ENCODE assay signal across 8 cellular contexts in genomic region chr9:121075251-121076036, GRCh38. TPM values are rescaled to one million over a fixed set of nuclear protein-coding genes. Genes with fewer than 3 reads are reported as not detected.
DNase-seq lines count a peak whose midpoint lies in the region; ATAC-seq and TF ChIP-seq lines count a peak whose summit lies in the region.

No MANE protein-coding gene starts in this region.

- H3K9ac ChIP-seq in trophoblast cell (ENCODE audit: low read length) = no peak overlapping the region

- H3K27ac Mint-ChIP-seq in CD8-positive, alpha-beta T cell = peak overlapping the region; percentile 95
- peak overlapping the region; percentile 93 for H3K27ac Mint-ChIP-seq in T-helper 2 cell treated with Interferon-gamma antibody and Interleukin-4, amounts not matched to agents 5 μg/mL and 100 μg/mL, for 36 hours

- H2AK5ac ChIP-seq in trophoblast cell (ENCODE audit: low read length) = no peak overlapping the region

- H3K36me3 ChIP-seq in CD8-positive, alpha-beta T cell (ENCODE audit: insufficient read depth, low read length) = no peaks in the 10 kb centered on the region
- H3K36me3 ChIP-seq in esophagus squamous epithelium = peaks cover 0 to under 1% (median 0%) of the 10 kb centered on the region in 3 donors
- H3K36me3 ChIP-seq in trophoblast cell (ENCODE audit: control insufficient read depth in 1 of 2, insufficient read depth in 2 of 2, low read length in 2 of 2) = no peaks in the 10 kb centered on the region

- peak overlapping the region; percentile 67 for H4K8ac ChIP-seq in trophoblast cell (ENCODE audit: low read depth, low read length)

- peaks cover 43% of the 10 kb centered on the region for H3K4me1 Mint-ChIP-seq in CD8-positive, alpha-beta T cell (ENCODE audit: low read depth)
- H3K4me1 Mint-ChIP-seq in T-helper 2 cell treated with Interferon-gamma antibody and Interleukin-4, amounts not matched to agents 5 μg/mL and 100 μg/mL, for 36 hours (ENCODE audit: low read depth) = peaks cover 41% of the 10 kb centered on the region

- H2BK12ac ChIP-seq in trophoblast cell (ENCODE audit: low read length) = no peak overlapping the region

- peaks cover 11% of the 10 kb centered on the region for H3K36me3 Mint-ChIP-seq in CD8-positive, alpha-beta T cell
- H3K36me3 Mint-ChIP-seq in T-helper 2 cell treated with Interferon-gamma antibody and Interleukin-4, amounts not matched to agents 5 μg/mL and 100 μg/mL, for 36 hours (ENCODE audit: low read depth) = peaks cover 12% of the 10 kb centered on the region

- no peak overlapping the region for H2BK120ac ChIP-seq in trophoblast cell (ENCODE audit: insufficient read depth, low read length, poor library complexity)

- POLR2A ChIA-PET in CD8-positive, alpha-beta T cell (lab: Charles Lee) = interaction anchor here (0.7 to 1.0 kb wide), 3 partner anchors 16 to 57 kb away, joined by 3 to 5 read pairs (median 3); no protein-coding TSS in a partner anchor

- no peaks in the 10 kb centered on the region for H3K27me3 Mint-ChIP-seq in CD8-positive, alpha-beta T cell (ENCODE audit: low read depth)
- H3K27me3 Mint-ChIP-seq in T-helper 2 cell treated with Interferon-gamma antibody and Interleukin-4, amounts not matched to agents 5 μg/mL and 100 μg/mL, for 36 hours (ENCODE audit: low read depth) = no peaks in the 10 kb centered on the region

- H4K12ac ChIP-seq in trophoblast cell (ENCODE audit: low read depth, low read length) = peak overlapping the region; percentile 8

- peak overlapping the region; percentile 80 for H3K4me3 ChIP-seq in CD8-positive, alpha-beta T cell (ENCODE audit: low read depth, low read length)
- H3K4me3 ChIP-seq in esophagus squamous epithelium (peak overlapping the region; percentile 62 to 87 (median 74)), trophoblast cell (ENCODE audit: low read depth, low read length) (peak overlapping the region; percentile 87)

- peaks cover 4% of the 10 kb centered on the region for H3K79me1 ChIP-seq in trophoblast cell (ENCODE audit: low read length)

- ATAC-seq in CD8-positive, alpha-beta T cell = peak; percentile 24
- peak; percentile 8 for ATAC-seq in GM19023 (IDR thresholded peaks at IDR 0.05; ENCODE audit: unreplicated experiment)
- peak; percentile 6 for ATAC-seq in HG03457 (IDR thresholded peaks at IDR 0.05; ENCODE audit: unreplicated experiment)
- ATAC-seq in HG03378 (IDR thresholded peaks at IDR 0.05; ENCODE audit: unreplicated experiment) = no peak

- intact Hi-C loops in CD8-positive, alpha-beta T cell (cut with DNase I, micrococcal nuclease) = loop anchor here (1.0 to 5.0 kb wide), 8 partner anchors 45 to 458 kb away; partner anchors contain the start of genes FBXW2 (in 1 of the 2) and PSMD5 (in 1 of the 2)
- intact Hi-C loops in esophagus squamous epithelium (cut with DNase I) = no loop called here

- H3K4me2 ChIP-seq in trophoblast cell (ENCODE audit: low read length) = peak overlapping the region; percentile 94

- peak overlapping the region; percentile 80 for H3K27ac ChIP-seq in CD8-positive, alpha-beta T cell (ENCODE audit: low read depth, low read length)
- H3K27ac ChIP-seq in esophagus squamous epithelium = peak overlapping the region; percentile 81 to 95 (median 90)
- no peak overlapping the region for H3K27ac ChIP-seq in trophoblast cell (ENCODE audit: low read depth, low read length)

- no peak overlapping the region for H3K23ac ChIP-seq in trophoblast cell (ENCODE audit: low read length)

- H3K4ac ChIP-seq in trophoblast cell (ENCODE audit: low read depth, low read length) = no peak overlapping the region

- no peaks in the 10 kb centered on the region for H3K27me3 ChIP-seq in CD8-positive, alpha-beta T cell (ENCODE audit: insufficient read depth, low read length)
- H3K27me3 ChIP-seq in esophagus squamous epithelium (no peaks in the 10 kb centered on the region), trophoblast cell (ENCODE audit: insufficient read depth, low read length) (peaks cover 4% of the 10 kb centered on the region)

- TF ChIP-seq CTCF in CD8-positive, alpha-beta T cell (IDR thresholded peaks at IDR 0.05) = peak; percentile 29
- TF ChIP-seq CTCF in esophagus squamous epithelium (IDR thresholded peaks at IDR 0.05) = peak in 1 of 6 experiments; percentile 4

- H3K14ac ChIP-seq in trophoblast cell (ENCODE audit: low read length) = no peak overlapping the region

- TF ChIP-seq POLR2A in esophagus squamous epithelium (IDR thresholded peaks at IDR 0.05) = no peak

- peak overlapping the region; percentile 68 for H2AFZ ChIP-seq in trophoblast cell (ENCODE audit: insufficient read depth, low read length, poor library complexity)

- peak in 5 of 7 experiments; percentile 3 to 29 (median 12) for DNase-seq in CD8-positive, alpha-beta T cell
- DNase-seq in T-helper 2 cell treated with Interferon-gamma antibody and Interleukin-4, amounts not matched to agents 5 μg/mL and 100 μg/mL, for 36 hours (ENCODE audit: low spot score) = no peak
- DNase-seq in esophagus squamous epithelium (lab: John Stamatoyannopoulos, UW) = no peak
- peak in 1 of 2 donors; percentile 17 for DNase-seq in trophoblast cell
- DNase-seq in NCI-H1417 (lab: John Stamatoyannopoulos, UW) = no peak

- 4% methylated on average over 19 of the region's 19 CpGs for WGBS in esophagus squamous epithelium, 2 donors
- no CpG with 5 or more reads among the region's 19 CpGs for WGBS in trophoblast cell (ENCODE audit: extremely low coverage, insufficient coverage, insufficient read length)

- H3K4me1 ChIP-seq in CD8-positive, alpha-beta T cell (ENCODE audit: insufficient read depth, low read length) = peaks cover 19% of the 10 kb centered on the region
- H3K4me1 ChIP-seq in esophagus squamous epithelium (peaks cover 12 to 47% (median 21%) of the 10 kb centered on the region in 3 donors), trophoblast cell (ENCODE audit: control insufficient read depth in 1 of 2, insufficient read depth in 2 of 2, low read length in 2 of 2) (peaks cover 6 to 7% of the 10 kb centered on the region in 2 experiments)

- peak overlapping the region; percentile 98 for H3K4me3 Mint-ChIP-seq in CD8-positive, alpha-beta T cell
- H3K4me3 Mint-ChIP-seq in T-helper 2 cell treated with Interferon-gamma antibody and Interleukin-4, amounts not matched to agents 5 μg/mL and 100 μg/mL, for 36 hours = peak overlapping the region; percentile 100

- H3K18ac ChIP-seq in trophoblast cell (ENCODE audit: low read length) = no peak overlapping the region

- peaks cover 5% of the 10 kb centered on the region for H3K79me2 ChIP-seq in trophoblast cell (ENCODE audit: control insufficient read depth, insufficient read depth, low read length, poor library complexity)

- H4K91ac ChIP-seq in trophoblast cell (ENCODE audit: low read depth, low read length) = no peak overlapping the region

- no peak overlapping the region for H2BK5ac ChIP-seq in trophoblast cell (ENCODE audit: low read depth, low read length, poor library complexity)

- H3K9me3 Mint-ChIP-seq in CD8-positive, alpha-beta T cell = no peaks in the 10 kb centered on the region
- H3K9me3 Mint-ChIP-seq in T-helper 2 cell treated with Interferon-gamma antibody and Interleukin-4, amounts not matched to agents 5 μg/mL and 100 μg/mL, for 36 hours = peaks cover 1% of the 10 kb centered on the region

- CTCF ChIA-PET in CD8-positive, alpha-beta T cell (lab: Charles Lee) = interaction anchor here (0.6 to 3.6 kb wide), 9 partner anchors 15 to 320 kb away, joined by 3 to 18 read pairs (median 3); no protein-coding TSS in a partner anchor

- no peaks in the 10 kb centered on the region for H3K9me3 ChIP-seq in CD8-positive, alpha-beta T cell (ENCODE audit: low read length)
- no peaks in the 10 kb centered on the region for H3K9me3 ChIP-seq in esophagus squamous epithelium
- H3K9me3 ChIP-seq in trophoblast cell (ENCODE audit: insufficient read depth, low read depth, low read length) = no peaks in the 10 kb centered on the region

RNA-seq across cellular contexts. Expression of gene CNTRL, which starts 0.7 kb away (rescaled TPM):
- total RNA-seq in CD8-positive, alpha-beta T cell = 10 to 100 TPM; 29.8 to 30.8 TPM
- total RNA-seq in esophagus squamous epithelium = 10 to 100 TPM in 1 of 4 donors, 1 to 10 TPM in 3; 7.2 to 15.3 (median 8.0) TPM
- polyA plus RNA-seq in trophoblast cell (2013) = 5.5 and 6.8 TPM in 2 replicates

RNA-seq across cellular contexts. Expression of gene C5, which starts 25.4 kb away (rescaled TPM):
- under 1 TPM; 0.49 to 0.50 TPM for total RNA-seq in CD8-positive, alpha-beta T cell
- 1 to 10 TPM in 3 of 4 donors, under 1 TPM in 1; 0.83 to 5.1 (median 1.6) TPM for total RNA-seq in esophagus squamous epithelium
- polyA plus RNA-seq in trophoblast cell (2013) = 6.0 and 8.2 TPM in 2 replicates

Comparison
In these comparisons a context has a peak if more than half of its experiments do, and no peak if none do; other contexts are left out.
1. DNase-seq: peak in CD8-positive, alpha-beta T cell (5 of 7); none in T-helper 2 cell treated with Interferon-gamma antibody and Interleukin-4, amounts not matched to agents 5 μg/mL and 100 μg/mL, for 36 hours (single experiment), esophagus squamous epithelium (single experiment) and NCI-H1417 (0 of 3).
2. Peak in every context shown above with its lines, with median percentiles within 50 percentile points of each other: H3K4me3 ChIP-seq.